Comparison of ENCODE assay signal across 8 cellular contexts in genomic region chr12:32365473-32366064, GRCh38. TPM values are rescaled to one million over a fixed set of nuclear protein-coding genes. Genes with fewer than 3 reads are reported as not detected.
DNase-seq lines count a peak whose midpoint lies in the region; ATAC-seq and FAIRE-seq lines count a peak whose summit lies in the region.

No MANE protein-coding gene starts in this region.

- H4K20me1 ChIP-seq in GM23248 (ENCODE audit: insufficient read depth) = no peaks in the 10 kb centered on the region

- H3K9ac ChIP-seq in GM23248 (no peak overlapping the region), SK-N-MC (ENCODE audit: insufficient read length) (no peak overlapping the region)

- H3K4me3 ChIP-seq in GM23248 = no peak overlapping the region
- H3K4me3 ChIP-seq in SK-N-MC = no peak overlapping the region

- ATAC-seq in HG03565 (IDR thresholded peaks at IDR 0.05; ENCODE audit: unreplicated experiment) = no peak

- DNase-seq in DMS79 (lab: John Stamatoyannopoulos, UW) (peak; percentile 23), GM23248 (peak; percentile 78), NCI-H1105 (lab: John Stamatoyannopoulos, UW) (peak; percentile 46), SK-N-MC (ENCODE audit: low read depth, low spot score) (peak; percentile 47), T47D (ENCODE audit: low read depth in 1 of 2, low spot score in 1 of 2) (peak; percentile 46 to 81)
- DNase-seq in stimulated activated CD4-positive, alpha-beta T cell treated with anti-CD3 and anti-CD28 coated beads, Interleukin-4, amount 100 ng/mL, for 1 hour = peak; percentile 14

- H3K4me1 ChIP-seq in GM23248 (ENCODE audit: insufficient read depth) = peaks cover 5% of the 10 kb centered on the region

- in situ Hi-C loops in GM23248 (cut with MboI) = loop anchor here (10.0 to 25.0 kb wide), 2 partner anchors 289 to 1647 kb away; partner anchors contain the start of gene ALG10
- in situ Hi-C loops in T47D (cut with HindIII; ENCODE audit: low pct_unique_long_range_greater_than_20kb, low sequenced_read_pairs) = no loop called here

- peak overlapping the region; percentile 56 for H3K4me2 ChIP-seq in GM23248 (ENCODE audit: unreplicated experiment)

- FAIRE-seq in islet of Langerhans (lab: Jason Lieb, UNC) = peak; percentile 95

- H3K27ac ChIP-seq in GM23248 (no peak overlapping the region), SK-N-MC (no peak overlapping the region)

- H3K9me3 ChIP-seq in GM23248 (ENCODE audit: low read depth) = no peaks in the 10 kb centered on the region
- H3K9me3 ChIP-seq in SK-N-MC (ENCODE audit: low read depth, low read length) = no peaks in the 10 kb centered on the region

- H3K36me3 ChIP-seq in GM23248 (ENCODE audit: low read depth) = no peaks in the 10 kb centered on the region
- no peaks in the 10 kb centered on the region for H3K36me3 ChIP-seq in SK-N-MC (ENCODE audit: insufficient read depth, low read length)

- H2AFZ ChIP-seq in GM23248 = no peak overlapping the region

- H3K27me3 ChIP-seq in GM23248 (replicated peaks; ENCODE audit: insufficient read depth) = no peaks in the 10 kb centered on the region

- WGBS in GM23248 (ENCODE audit: low coverage in 1 of 2, low lambda C conversion rate in 2 of 2, missing lambda C conversion rate in 2 of 2), 2 experiments = 28 to 31% methylated on average over 5 of the region's 5 CpGs

- no peaks in the 10 kb centered on the region for H3K9me2 ChIP-seq in GM23248 (ENCODE audit: insufficient read depth)

- no peaks in the 10 kb centered on the region for H3K79me2 ChIP-seq in GM23248 (ENCODE audit: insufficient read depth)

- 0 out of 2 replicates have a peak, but pooled peaks cover 4% of the 10 kb centered on the region for H3F3A ChIP-seq in GM23248 (ENCODE audit: insufficient read depth)

RNA-seq across cellular contexts. Expression of gene FGD4, which starts 33.8 kb away (rescaled TPM):
- 3.4 and 3.5 TPM in 2 replicates for total RNA-seq in GM23248 (2014; rRNA removed; shearing (Covaris generic))
- 1.1 and 1.3 TPM in 2 replicates for polyA plus RNA-seq in GM23248 (2016; fragmentation: Nextera tagmentation; extraction: Ambion mirVana)

Comparison
In these comparisons a context has a peak if more than half of its experiments do, and no peak if none do; other contexts are left out.
1. DNase-seq: peak in every context shown above with its lines; median percentile 78 in GM23248; 64 in T47D; 47 in SK-N-MC; 46 in NCI-H1105; 23 in DMS79; 14 in stimulated activated CD4-positive, alpha-beta T cell treated with anti-CD3 and anti-CD28 coated beads, Interleukin-4, amount 100 ng/mL, for 1 hour.